Comparison of ENCODE assay signal across 6 cellular contexts in the genomic region with DNA sequence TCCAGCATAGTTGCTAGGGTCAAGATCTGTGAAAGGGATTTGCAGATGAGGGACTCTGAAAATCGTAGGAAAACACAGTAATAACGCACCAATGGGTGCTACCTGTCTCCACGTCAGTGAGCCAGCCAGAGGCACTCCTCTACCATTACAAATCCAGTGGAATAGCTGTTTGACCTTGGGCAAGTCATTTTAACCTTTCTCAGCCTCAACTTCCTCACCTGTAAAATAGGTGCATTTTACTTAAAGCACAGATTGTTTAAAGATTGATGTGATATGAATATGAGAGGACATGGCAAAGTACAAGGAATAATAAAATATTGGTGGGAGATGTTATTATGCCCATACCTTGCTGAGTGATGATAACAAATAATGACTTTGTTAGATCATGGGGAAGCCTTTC.
"Had no signal": no experiment of that assay in that cellular context is flagged by ENCODE, and none has a peak within 500 bp of the region (broad histone marks: within the 10 kb centered on the region; RNA-seq: fewer than 3 reads in every experiment).

No MANE protein-coding gene starts in this region.

- FAIRE-seq: HepG2, HTR-8/SVneo had no signal

- H3K27ac ChIP-seq: HL-60 had no signal

- ATAC-seq: HepG2 had no signal

- DNase-seq: IMR-90, KBM-7 had no signal

- H3K4me1 Mint-ChIP-seq: IgD-negative memory B cell had no signal

- H3K27ac Mint-ChIP-seq: IgD-negative memory B cell had no signal

- H3K4me3 Mint-ChIP-seq: IgD-negative memory B cell had no signal
